ENCODE assay signal across 8 cellular contexts in genomic region chr10:95246582-95247051, GRCh38. TPM values are rescaled to one million over a fixed set of nuclear protein-coding genes. Genes with fewer than 3 reads are reported as not detected.
A peak's percentile ranks its signal among the peaks of the same experiment; 100 is the strongest.
DNase-seq lines count a peak whose midpoint lies in the region; ATAC-seq lines count a peak whose summit lies in the region.

No MANE protein-coding gene starts in this region.

- DNase-seq in CMK (ENCODE audit: low read depth) (peak; percentile 36), NCI-H1694 treated with DMSO at 0.1 percent for 48 hours (lab: John Stamatoyannopoulos, UW) (peak; percentile 38), dermis blood vessel endothelial cell (peak; percentile 94), medulla oblongata (ENCODE audit: extremely low spot score) (peak; percentile 71)
- peak; percentile 60 for DNase-seq in activated CD4-positive, CD25-positive, alpha-beta regulatory T cell treated with anti-CD3 and anti-CD28 coated beads, Interleukin-2, amount 50 U/mL, for 72 hours
- DNase-seq in stimulated activated CD8-positive, alpha-beta memory T cell treated with anti-CD3 and anti-CD28 coated beads, Interleukin-2, amount 100 ng/mL, for 48 hours (ENCODE audit: low read depth in 2 of 2) = peak; percentile 48 to 51

- ATAC-seq in GM21423 (IDR thresholded peaks at IDR 0.05; ENCODE audit: unreplicated experiment) (peak; percentile 31), GM21515 (IDR thresholded peaks at IDR 0.05; ENCODE audit: unreplicated experiment) (no peak)

RNA-seq across cellular contexts. Expression of gene PDLIM1, which starts 44.2 kb away (rescaled TPM):
- total RNA-seq in dermis blood vessel endothelial cell = 62.5 and 188 TPM in 2 replicates

RNA-seq across cellular contexts. Expression of gene ACSM6, which starts 52.6 kb away (rescaled TPM):
- total RNA-seq in dermis blood vessel endothelial cell = not detected in 2 replicates

Comparison
In these comparisons a context has a peak if more than half of its experiments do, and no peak if none do; other contexts are left out.
1. DNase-seq: peak in every context shown above with its lines; median percentile 94 in dermis blood vessel endothelial cell; 71 in medulla oblongata; 60 in activated CD4-positive, CD25-positive, alpha-beta regulatory T cell treated with anti-CD3 and anti-CD28 coated beads, Interleukin-2, amount 50 U/mL, for 72 hours; 50 in stimulated activated CD8-positive, alpha-beta memory T cell treated with anti-CD3 and anti-CD28 coated beads, Interleukin-2, amount 100 ng/mL, for 48 hours; 38 in NCI-H1694 treated with DMSO at 0.1 percent for 48 hours; 36 in CMK.